Comparison of ENCODE assay signal across 14 cellular contexts in the genomic region with DNA sequence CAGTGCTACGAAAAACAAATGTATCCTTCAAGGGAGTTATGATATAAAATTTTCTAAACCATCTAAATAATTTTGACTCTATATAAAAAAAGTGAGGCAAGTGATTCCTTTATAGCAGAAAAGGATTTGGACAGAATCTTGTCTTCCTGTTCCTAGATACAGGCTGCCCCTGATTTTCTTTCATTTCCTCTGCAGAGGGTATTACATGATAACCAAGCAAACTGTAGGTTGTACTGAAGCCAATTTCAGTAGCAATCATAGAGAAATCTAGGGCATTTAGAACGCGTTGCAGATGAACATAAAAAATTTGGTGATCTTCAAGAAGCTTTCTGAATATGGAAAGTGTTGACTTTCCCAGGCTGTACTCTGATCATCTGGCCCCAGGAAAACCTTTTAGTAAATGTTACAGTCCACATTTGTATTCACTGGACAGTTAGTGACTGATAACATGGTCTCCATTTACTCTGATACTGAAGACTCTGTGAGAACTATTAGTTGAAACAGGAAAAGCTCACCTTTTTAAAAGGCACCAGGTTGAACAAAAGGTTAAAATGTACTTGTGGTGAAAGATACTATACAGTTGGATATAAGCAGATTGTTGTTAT. TPM values are rescaled to one million over a fixed set of nuclear protein-coding genes. Genes with fewer than 3 reads are reported as not detected.
"Had no signal": no experiment of that assay in that cellular context is flagged by ENCODE, and none has a peak within 500 bp of the region (broad histone marks: within the 10 kb centered on the region; RNA-seq: fewer than 3 reads in every experiment).

No MANE protein-coding gene starts in this region.

- H3K27me3 Mint-ChIP-seq: activated CD4-positive, alpha-beta T cell treated with anti-CD3 and anti-CD28 coated beads, Interleukin-2, amount 10 ng/mL, durations not matched to agents 7 days and 5 days; activated naive CD8-positive, alpha-beta T cell; brain; T-cell had no signal

- FAIRE-seq: pancreas had no signal

- H3K9me3 ChIP-seq: pancreas had no signal

- H3K27ac Mint-ChIP-seq: activated CD4-positive, alpha-beta T cell treated with anti-CD3 and anti-CD28 coated beads, Interleukin-2, amount 10 ng/mL, durations not matched to agents 7 days and 5 days; activated naive CD8-positive, alpha-beta T cell; T-cell had no signal

- H3K36me3 Mint-ChIP-seq: activated naive CD8-positive, alpha-beta T cell; T-cell had no signal

- H3K27ac ChIP-seq: pancreas had no signal

- H3K9me3 Mint-ChIP-seq: activated CD4-positive, alpha-beta T cell treated with anti-CD3 and anti-CD28 coated beads, Interleukin-2, amount 10 ng/mL, durations not matched to agents 7 days and 5 days; brain; neural crest cell; T-cell had no signal

- H3K4me3 ChIP-seq: pancreas had no signal

- H3K36me3 ChIP-seq: pancreas had no signal

- H3K4me3 Mint-ChIP-seq: activated CD4-positive, alpha-beta T cell treated with anti-CD3 and anti-CD28 coated beads, Interleukin-2, amount 10 ng/mL, durations not matched to agents 7 days and 5 days; activated naive CD8-positive, alpha-beta T cell; neural crest cell; T-cell had no signal

- H3K27me3 ChIP-seq: pancreas had no signal

- DNase-seq: activated CD4-positive, alpha-beta T cell treated with anti-CD3 and anti-CD28 coated beads, Interleukin-2, amount 10 ng/mL, durations not matched to agents 7 days and 5 days; activated effector memory CD4-positive, alpha-beta T cell treated with Interleukin-2 at 50 U/mL for 16 hours; amygdala; cerebellar nuclear complex; glutamatergic neuron; pancreas; T-cell; trophoblast cell had no signal

RNA-seq across cellular contexts. Expression of gene UTS2B, which starts 9.1 kb away (rescaled TPM):
- total RNA-seq: dermis microvascular lymphatic vessel endothelial cell, esophagus mucosa, skeletal muscle tissue had no signal
